Comparison of ENCODE assay signal across 17 cellular contexts in the genomic region with DNA sequence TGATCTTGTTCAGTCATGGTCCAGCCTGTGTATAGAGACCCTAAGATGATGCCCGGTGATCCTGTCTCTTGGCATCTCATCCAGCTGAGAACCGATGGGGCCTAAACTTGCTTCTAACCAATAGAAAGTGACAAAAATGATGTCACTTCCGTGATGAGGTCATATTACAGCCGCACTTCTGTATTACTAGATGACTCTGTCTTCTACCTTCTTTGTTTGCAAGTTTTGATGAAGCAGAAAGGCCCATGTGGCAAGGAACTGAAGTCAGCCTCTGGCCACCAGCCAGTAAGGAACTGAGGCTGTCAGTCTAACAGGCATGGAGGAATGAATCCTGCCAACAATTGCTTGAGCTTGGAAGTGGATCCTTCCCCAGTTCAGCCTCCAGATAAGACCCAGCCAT. TPM values are rescaled to one million over a fixed set of nuclear protein-coding genes. Genes with fewer than 3 reads are reported as not detected.
DNase-seq lines count a peak whose midpoint lies in the region; ATAC-seq, FAIRE-seq and TF ChIP-seq lines count a peak whose summit lies in the region.
"Had no signal": no experiment of that assay in that cellular context is flagged by ENCODE, and none has a peak within 500 bp of the region (broad histone marks: within the 10 kb centered on the region; RNA-seq: fewer than 3 reads in every experiment).

No MANE protein-coding gene starts in this region.

- POLR2A ChIA-PET in HepG2 (lab: Yijun Ruan, JAX) (no interaction called here), H1 (lab: Charles Lee; ENCODE audit: partially characterized antibody) (no interaction called here)

- TF ChIP-seq RAD21 in HepG2 (CRISPR knock-in tag; IDR thresholded peaks at IDR 0.05), result no peak
- TF ChIP-seq RAD21 in H1 (IDR thresholded peaks at IDR 0.05 in 1 of 2, conservative IDR thresholded peaks at IDR 0.05 in 1 of 2; ENCODE audit: low read depth in 2 of 2, low read length in 2 of 2), result no peak

- H4K91ac ChIP-seq in H1 (replicated peaks; ENCODE audit: insufficient read length, low read length), result no peak overlapping the region

- 25% methylated on average over 4 of the region's 4 CpGs for WGBS in HepG2 (ENCODE audit: low lambda C conversion rate)
- 49% methylated on average over 3 of the region's 4 CpGs for WGBS in right lobe of liver (ENCODE audit: insufficient coverage, low coverage, low lambda C conversion rate, missing lambda C conversion rate)
- WGBS in H1 (ENCODE audit: extremely low coverage in 1 of 2, insufficient coverage in 1 of 2, insufficient read length in 1 of 2, insufficient replicate concordance in 2 of 2, low coverage in 1 of 2, low lambda C conversion rate in 2 of 2, missing lambda C conversion rate in 1 of 2), 2 experiments, result 76% methylated on average over 4 of the region's 4 CpGs; no CpG with 5 or more reads in 1 of the 2 experiments

- no peak overlapping the region for H3K14ac ChIP-seq in H1 (ENCODE audit: insufficient read length)

- no peak for TF ChIP-seq EP300 in HepG2 (IDR thresholded peaks at IDR 0.05; ENCODE audit: low read depth in 2 of 2, low read length in 2 of 2)
- TF ChIP-seq EP300 in HepG2 (CRISPR knock-in tag; IDR thresholded peaks at IDR 0.05; ENCODE audit: borderline replicate concordance), result no peak
- TF ChIP-seq EP300 in H1 (IDR thresholded peaks at IDR 0.05; ENCODE audit: borderline replicate concordance in 1 of 2, low read depth in 2 of 2, low read length in 2 of 2), result no peak

- H3K79me1 ChIP-seq in H1 (ENCODE audit: low read depth, low read length), result no peaks in the 10 kb centered on the region

- H3K36me3 ChIP-seq in HepG2 (replicated peaks in 1 of 2; ENCODE audit: control insufficient read depth in 1 of 2, insufficient read depth in 2 of 2, low read length in 2 of 2), result no peaks in the 10 kb centered on the region
- H3K36me3 ChIP-seq in right lobe of liver, result no peaks in the 10 kb centered on the region
- H3K36me3 ChIP-seq in H1 (ENCODE audit: control insufficient read depth in 2 of 4, insufficient read depth in 4 of 4, low read length in 3 of 4), result no peaks in the 10 kb centered on the region
- H3K36me3 ChIP-seq: sigmoid colon, tibial nerve had no signal

- FAIRE-seq in HepG2 (lab: Jason Lieb, UNC), result no peak
- no peak for FAIRE-seq in H1 (lab: Jason Lieb, UNC)

- H3K23me2 ChIP-seq in H1 (ENCODE audit: low read depth, low read length), result peaks cover 8% of the 10 kb centered on the region; the same call in 1 of the 2 replicates

- H2BK12ac ChIP-seq in H1 (ENCODE audit: low read depth, low read length), result no peak overlapping the region

- H2BK5ac ChIP-seq in H1 (ENCODE audit: low read depth, low read length), result no peak overlapping the region

- H2AK5ac ChIP-seq in H1 (ENCODE audit: low read depth, low read length), result no peak overlapping the region

- H3K4me2 ChIP-seq in HepG2 (ENCODE audit: low read depth, low read length) (no peak overlapping the region), H1 (ENCODE audit: insufficient read depth in 1 of 2, low read depth in 2 of 2, low read length in 2 of 2) (no peak overlapping the region)

- in situ Hi-C loops in HepG2 (cut with HindIII; ENCODE audit: extremely low pct_ligation_motif_present, low pct_unique_long_range_greater_than_20kb), result no loop called here

- H2BK20ac ChIP-seq in H1 (ENCODE audit: low read length), result no peak overlapping the region

- no peaks in the 10 kb centered on the region for H3K79me2 ChIP-seq in HepG2 (ENCODE audit: insufficient read depth, low read length)
- no peaks in the 10 kb centered on the region for H3K79me2 ChIP-seq in H1 (ENCODE audit: control insufficient read depth in 1 of 2, insufficient read depth in 2 of 2, low read length in 2 of 2)

- TF ChIP-seq POLR2A in HepG2 (IDR thresholded peaks at IDR 0.05; ENCODE audit: insufficient read depth in 1 of 2, low read depth in 2 of 2, low read length in 2 of 2), result no peak
- no peak for TF ChIP-seq POLR2A in right lobe of liver (IDR thresholded peaks at IDR 0.05)
- no peak for TF ChIP-seq POLR2A in H1 (IDR thresholded peaks at IDR 0.05; ENCODE audit: control extremely low read depth in 1 of 2, low read depth in 2 of 2, low read length in 2 of 2)

- H4K20me1 ChIP-seq in HepG2 (ENCODE audit: insufficient read depth, low read length), result no peaks in the 10 kb centered on the region
- no peaks in the 10 kb centered on the region for H4K20me1 ChIP-seq in H1 (replicated peaks in 1 of 2; ENCODE audit: control insufficient read depth in 1 of 2, insufficient read depth in 2 of 2, low read length in 2 of 2)

- no peak overlapping the region for H3K18ac ChIP-seq in H1 (ENCODE audit: extremely low read depth, low read length)

- H3K23ac ChIP-seq in H1 (ENCODE audit: insufficient read length), result no peak overlapping the region

- no peak overlapping the region for H3K4me3 ChIP-seq in HepG2 (replicated peaks in 1 of 3; ENCODE audit: insufficient read depth in 1 of 3, low read depth in 2 of 3, low read length in 3 of 3)
- no peak overlapping the region for H3K4me3 ChIP-seq in right lobe of liver
- no peak overlapping the region for H3K4me3 ChIP-seq in H1 (ENCODE audit: extremely low read depth in 1 of 4, insufficient read depth in 2 of 4, low read depth in 3 of 4, low read length in 4 of 4)
- H3K4me3 ChIP-seq: dorsolateral prefrontal cortex, sigmoid colon, tibial nerve had no signal

- no peak overlapping the region for H3K9ac ChIP-seq in HepG2 (ENCODE audit: insufficient read depth, low read depth, low read length)
- no peak overlapping the region for H3K9ac ChIP-seq in H1 (replicated peaks in 1 of 4; ENCODE audit: extremely low read depth in 1 of 4, low read depth in 3 of 4, low read length in 3 of 4)

- H3K4me1 ChIP-seq in HepG2 (ENCODE audit: insufficient read depth, low read length) (peaks cover 11% of the 10 kb centered on the region), right lobe of liver (no peaks in the 10 kb centered on the region), H1 (replicated peaks in 1 of 4; ENCODE audit: control insufficient read depth in 3 of 4, insufficient read depth in 4 of 4, low read length in 3 of 4) (peaks cover 0 to 2% (median 0%) of the 10 kb centered on the region in 4 experiments; a peak in 3 of 7 replicates)

- TF ChIP-seq CTCF in HepG2 (CRISPR knock-in tag; IDR thresholded peaks at IDR 0.05), result no peak
- no peak for TF ChIP-seq CTCF in right lobe of liver (IDR thresholded peaks at IDR 0.05)
- no peak for TF ChIP-seq CTCF in H1 (IDR thresholded peaks at IDR 0.05; ENCODE audit: control extremely low read depth in 1 of 3, insufficient read depth in 1 of 3, low read depth in 1 of 3, low read length in 3 of 3)

- no peak overlapping the region for H4K5ac ChIP-seq in H1 (ENCODE audit: insufficient read length, low read depth, low read length)

- peaks cover 1 to 30% of the 10 kb centered on the region in 2 experiments; a peak in 4 of 5 replicates for H3K27me3 ChIP-seq in HepG2 (ENCODE audit: control insufficient read depth in 1 of 2, insufficient read depth in 2 of 2, low read length in 2 of 2)
- H3K27me3 ChIP-seq in right lobe of liver, result peaks cover 0 to 14% of the 10 kb centered on the region in 2 donors
- peaks cover 0 to 7% (median 4%) of the 10 kb centered on the region in 4 experiments; a peak in 4 of 7 replicates for H3K27me3 ChIP-seq in H1 (replicated peaks in 1 of 4; ENCODE audit: control insufficient read depth in 3 of 4, extremely low read depth in 1 of 4, insufficient read depth in 3 of 4, low read length in 3 of 4)

- no peak overlapping the region for H3K56ac ChIP-seq in H1 (replicated peaks; ENCODE audit: insufficient read length, low read depth, low read length)

- H2AFZ ChIP-seq in HepG2 (ENCODE audit: low read length) (no peak overlapping the region), H1 (ENCODE audit: low read length) (peak overlapping the region; percentile 18; the same call in 1 of the 2 replicates)

- no peaks in the 10 kb centered on the region for H3K9me3 ChIP-seq in HepG2 (ENCODE audit: low read length)
- H3K9me3 ChIP-seq in right lobe of liver, result no peaks in the 10 kb centered on the region
- H3K9me3 ChIP-seq in H1 (ENCODE audit: insufficient read depth in 2 of 2, low read depth in 1 of 2, low read length in 1 of 2), result no peaks in the 10 kb centered on the region
- H3K9me3 ChIP-seq: sigmoid colon, tibial nerve had no signal

- no peak overlapping the region for H2BK15ac ChIP-seq in H1 (ENCODE audit: low read length)

- intact Hi-C loops in HepG2 (cut with micrococcal nuclease; ENCODE audit: unreplicated experiment) (no loop called here), right lobe of liver (cut with DNase I) (no loop called here)

- CTCF ChIA-PET in HepG2 (lab: Yijun Ruan, JAX; ENCODE audit: low intra/inter-chr PET ratio, low total read pairs), result no interaction called here
- CTCF ChIA-PET in H1 (lab: Charles Lee; ENCODE audit: partially characterized antibody), result interaction anchor here (0.9 to 1.2 kb wide), 3 partner anchors 25 to 108 kb away, joined by 3 to 5 read pairs (median 3); no protein-coding TSS in a partner anchor

- no peak overlapping the region for H3K4ac ChIP-seq in H1 (replicated peaks; ENCODE audit: insufficient read length, low read depth, low read length)

- no peak for DNase-seq in HepG2 (ENCODE audit: low spot score)
- no peak for DNase-seq in right lobe of liver
- DNase-seq in RKO (ENCODE audit: low spot score), result peak; percentile 61
- DNase-seq in H1 (ENCODE audit: low read depth in 1 of 2, low spot score in 2 of 2), result no peak
- DNase-seq in NCI-H2107 treated with DMSO at 0.1 percent for 48 hours (lab: John Stamatoyannopoulos, UW; ENCODE audit: unreplicated experiment), result no peak
- no peak for DNase-seq in hypothalamus (lab: John Stamatoyannopoulos, UW)
- DNase-seq in OCI-M2 (lab: John Stamatoyannopoulos, UW; ENCODE audit: unreplicated experiment), result no peak
- DNase-seq: activated naive CD8-positive, alpha-beta T cell treated with anti-CD3 and anti-CD28 coated beads, Interleukin-2, amount 10 ng/mL, durations not matched to agents 7 days and 5 days; CD4-positive, alpha-beta T cell; DND-41; dorsolateral prefrontal cortex; Kasumi-1; sigmoid colon; stimulated activated naive CD8-positive, alpha-beta T cell treated with anti-CD3 and anti-CD28 coated beads, Interleukin-15, Interleukin-2, amounts not matched to agents 100 U/mL and 50 U/mL, for 24 hours; T-cell had no signal

- no peak overlapping the region for H4K8ac ChIP-seq in H1 (ENCODE audit: extremely low read depth, insufficient read depth, low read length)

- no peak overlapping the region for H2BK120ac ChIP-seq in H1 (replicated peaks; ENCODE audit: low read depth, low read length)

- ATAC-seq in HepG2 (no peak), right lobe of liver (no peak), GM21423 (IDR thresholded peaks at IDR 0.05; ENCODE audit: unreplicated experiment) (no peak)
- ATAC-seq: stimulated activated naive CD8-positive, alpha-beta T cell treated with anti-CD3 and anti-CD28 coated beads, Interleukin-15, Interleukin-2, amounts not matched to agents 100 U/mL and 50 U/mL, for 24 hours; T-cell had no signal

- no TSS peak for BruUV-seq in HepG2 (replicated peaks; lab: Mats Ljungman, UMichigan)

- H3K27ac ChIP-seq in HepG2 (ENCODE audit: extremely low read length, insufficient read depth, low read length), result no peak overlapping the region
- no peak overlapping the region for H3K27ac ChIP-seq in right lobe of liver
- H3K27ac ChIP-seq in H1 (ENCODE audit: low read depth, low read length), result no peak overlapping the region
- H3K27ac ChIP-seq: dorsolateral prefrontal cortex, sigmoid colon, tibial nerve had no signal

RNA-seq across cellular contexts. Expression of gene HLA-C, which starts 32.8 kb away (rescaled TPM):
- total RNA-seq in HepG2 (2016; rRNA removed; fragmentation: Illumina TruSeq; extraction: Trizol) (31.5 and 77.1 TPM in 2 replicates), right lobe of liver (100 to 1,000 TPM; 245 to 565 (median 439) TPM)
- total RNA-seq in HepG2 (2016; cell fraction: cytosol; rRNA removed; fragmentation: Illumina TruSeq; extraction: Trizol; ENCODE audit: low read depth), result 11.1 and 11.4 TPM in 2 replicates
- 29.3 and 79.5 TPM in 2 replicates for total RNA-seq in HepG2 (2016; cell fraction: insoluble cytoplasmic fraction; rRNA removed; fragmentation: Illumina TruSeq; extraction: Trizol)
- total RNA-seq in HepG2 (2016; cell fraction: membrane; rRNA removed; fragmentation: Illumina TruSeq; extraction: Trizol), result 16.7 and 18.2 TPM in 2 replicates
- total RNA-seq in HepG2 (2016; cell fraction: nucleus; rRNA removed; fragmentation: Illumina TruSeq; extraction: Trizol), result 75.7 and 83.6 TPM in 2 replicates
- polyA plus RNA-seq in HepG2 (2011; rRNA removed) (155 and 225 TPM in 2 replicates), H1 (2011; rRNA removed) (360 and 430 TPM in 2 replicates)
- polyA plus RNA-seq in HepG2 (2011; cell fraction: cytosol; rRNA removed), result 132 and 177 TPM in 2 replicates
- polyA plus RNA-seq in HepG2 (2011; cell fraction: nucleus; rRNA removed), result 166 and 204 TPM in 2 replicates
- polyA plus RNA-seq in HepG2 (2012), result 152 and 161 TPM in 2 replicates
- 19.1 and 20.4 TPM in 2 replicates for polyA plus RNA-seq in HepG2 (2016; cell fraction: cytosol; fragmentation: Illumina TruSeq; extraction: Trizol; ENCODE audit: low read depth)
- 51.5 and 53.3 TPM in 2 replicates for polyA plus RNA-seq in HepG2 (2016; cell fraction: insoluble cytoplasmic fraction; fragmentation: Illumina TruSeq; extraction: Trizol; ENCODE audit: low read depth)
- 19.8 and 20.8 TPM in 2 replicates for polyA plus RNA-seq in HepG2 (2016; cell fraction: membrane; fragmentation: Illumina TruSeq; extraction: Trizol; ENCODE audit: low read depth)
- 190 and 201 TPM in 2 replicates for polyA plus RNA-seq in HepG2 (2016; cell fraction: nucleus; fragmentation: Illumina TruSeq; extraction: Trizol; ENCODE audit: insufficient read depth, low read depth)
- polyA minus RNA-seq in HepG2 (2011; rRNA and poly(A)+ RNA removed; ENCODE audit: low replicate concordance), result 121 and 159 TPM in 2 replicates
- polyA minus RNA-seq in HepG2 (2011; cell fraction: cytosol; rRNA and poly(A)+ RNA removed), result 53.4 and 67.8 TPM in 2 replicates
- polyA minus RNA-seq in HepG2 (2011; cell fraction: nucleus; rRNA and poly(A)+ RNA removed), result 20.1 and 26.0 TPM in 2 replicates
- 245 and 251 TPM in 2 replicates for total RNA-seq in H1 (2021; fragmentation: NEBNext Ultra II Directional; extraction: Animal tissue kit (Norgen Biotek cat#: 25700))
- polyA plus RNA-seq in H1 (2011; cell fraction: cytosol; rRNA removed), result 419 TPM
- 599 TPM for polyA plus RNA-seq in H1 (2011; cell fraction: nucleus; rRNA removed)
- 318 to 360 TPM (median 338 TPM) in 4 replicates for polyA plus RNA-seq in H1 (2012, experiment 1 of 2)
- polyA plus RNA-seq in H1 (2012, experiment 2 of 2), result 375 TPM
- polyA plus RNA-seq in H1 (2013, experiment 1 of 2), result 444 TPM
- polyA plus RNA-seq in H1 (2013, experiment 2 of 2), result 469 TPM
- 116 and 123 TPM in 2 replicates for polyA minus RNA-seq in H1 (2011; rRNA and poly(A)+ RNA removed)
- polyA minus RNA-seq in H1 (2011; cell fraction: cytosol; rRNA and poly(A)+ RNA removed), result 163 TPM
- 122 TPM for polyA minus RNA-seq in H1 (2011; cell fraction: nucleus; rRNA and poly(A)+ RNA removed)

RNA-seq across cellular contexts. Expression of gene HLA-B, which starts 52.3 kb away (rescaled TPM):
- total RNA-seq in HepG2 (2016; rRNA removed; fragmentation: Illumina TruSeq; extraction: Trizol) (15.5 and 35.3 TPM in 2 replicates), right lobe of liver (1,000 to 10,000 TPM in 1 of 6 experiments, 100 to 1,000 TPM in 5; 232 to 1,122 (median 585) TPM)
- 4.5 and 5.9 TPM in 2 replicates for total RNA-seq in HepG2 (2016; cell fraction: cytosol; rRNA removed; fragmentation: Illumina TruSeq; extraction: Trizol; ENCODE audit: low read depth)
- total RNA-seq in HepG2 (2016; cell fraction: insoluble cytoplasmic fraction; rRNA removed; fragmentation: Illumina TruSeq; extraction: Trizol), result 21.5 and 54.7 TPM in 2 replicates
- total RNA-seq in HepG2 (2016; cell fraction: membrane; rRNA removed; fragmentation: Illumina TruSeq; extraction: Trizol), result 7.5 and 8.0 TPM in 2 replicates
- total RNA-seq in HepG2 (2016; cell fraction: nucleus; rRNA removed; fragmentation: Illumina TruSeq; extraction: Trizol), result 40.3 and 68.5 TPM in 2 replicates
- polyA plus RNA-seq in HepG2 (2011; rRNA removed) (88.9 and 228 TPM in 2 replicates), H1 (2011; rRNA removed) (231 and 233 TPM in 2 replicates)
- 88.0 and 248 TPM in 2 replicates for polyA plus RNA-seq in HepG2 (2011; cell fraction: cytosol; rRNA removed)
- polyA plus RNA-seq in HepG2 (2011; cell fraction: nucleus; rRNA removed), result 72.3 and 226 TPM in 2 replicates
- 132 and 223 TPM in 2 replicates for polyA plus RNA-seq in HepG2 (2012)
- 8.8 and 12.2 TPM in 2 replicates for polyA plus RNA-seq in HepG2 (2016; cell fraction: cytosol; fragmentation: Illumina TruSeq; extraction: Trizol; ENCODE audit: low read depth)
- 21.0 and 27.1 TPM in 2 replicates for polyA plus RNA-seq in HepG2 (2016; cell fraction: insoluble cytoplasmic fraction; fragmentation: Illumina TruSeq; extraction: Trizol; ENCODE audit: low read depth)
- 7.9 and 9.2 TPM in 2 replicates for polyA plus RNA-seq in HepG2 (2016; cell fraction: membrane; fragmentation: Illumina TruSeq; extraction: Trizol; ENCODE audit: low read depth)
- polyA plus RNA-seq in HepG2 (2016; cell fraction: nucleus; fragmentation: Illumina TruSeq; extraction: Trizol; ENCODE audit: insufficient read depth, low read depth), result 79.7 and 85.9 TPM in 2 replicates
- 49.6 and 219 TPM in 2 replicates for polyA minus RNA-seq in HepG2 (2011; rRNA and poly(A)+ RNA removed; ENCODE audit: low replicate concordance)
- polyA minus RNA-seq in HepG2 (2011; cell fraction: cytosol; rRNA and poly(A)+ RNA removed), result 19.6 and 37.6 TPM in 2 replicates
- 4.6 and 44.0 TPM in 2 replicates for polyA minus RNA-seq in HepG2 (2011; cell fraction: nucleus; rRNA and poly(A)+ RNA removed)
- total RNA-seq in H1 (2021; fragmentation: NEBNext Ultra II Directional; extraction: Animal tissue kit (Norgen Biotek cat#: 25700)), result 129 and 154 TPM in 2 replicates
- 264 TPM for polyA plus RNA-seq in H1 (2011; cell fraction: cytosol; rRNA removed)
- 473 TPM for polyA plus RNA-seq in H1 (2011; cell fraction: nucleus; rRNA removed)
- polyA plus RNA-seq in H1 (2012, experiment 1 of 2), result 191 to 332 TPM (median 243 TPM) in 4 replicates
- polyA plus RNA-seq in H1 (2012, experiment 2 of 2), result 170 TPM
- 144 TPM for polyA plus RNA-seq in H1 (2013, experiment 1 of 2)
- polyA plus RNA-seq in H1 (2013, experiment 2 of 2), result 158 TPM
- polyA minus RNA-seq in H1 (2011; rRNA and poly(A)+ RNA removed), result 183 and 191 TPM in 2 replicates
- 145 TPM for polyA minus RNA-seq in H1 (2011; cell fraction: cytosol; rRNA and poly(A)+ RNA removed)
- polyA minus RNA-seq in H1 (2011; cell fraction: nucleus; rRNA and poly(A)+ RNA removed), result 91.7 TPM
